21 cellular contexts compared by ENCODE assay signal in the genomic region with DNA sequence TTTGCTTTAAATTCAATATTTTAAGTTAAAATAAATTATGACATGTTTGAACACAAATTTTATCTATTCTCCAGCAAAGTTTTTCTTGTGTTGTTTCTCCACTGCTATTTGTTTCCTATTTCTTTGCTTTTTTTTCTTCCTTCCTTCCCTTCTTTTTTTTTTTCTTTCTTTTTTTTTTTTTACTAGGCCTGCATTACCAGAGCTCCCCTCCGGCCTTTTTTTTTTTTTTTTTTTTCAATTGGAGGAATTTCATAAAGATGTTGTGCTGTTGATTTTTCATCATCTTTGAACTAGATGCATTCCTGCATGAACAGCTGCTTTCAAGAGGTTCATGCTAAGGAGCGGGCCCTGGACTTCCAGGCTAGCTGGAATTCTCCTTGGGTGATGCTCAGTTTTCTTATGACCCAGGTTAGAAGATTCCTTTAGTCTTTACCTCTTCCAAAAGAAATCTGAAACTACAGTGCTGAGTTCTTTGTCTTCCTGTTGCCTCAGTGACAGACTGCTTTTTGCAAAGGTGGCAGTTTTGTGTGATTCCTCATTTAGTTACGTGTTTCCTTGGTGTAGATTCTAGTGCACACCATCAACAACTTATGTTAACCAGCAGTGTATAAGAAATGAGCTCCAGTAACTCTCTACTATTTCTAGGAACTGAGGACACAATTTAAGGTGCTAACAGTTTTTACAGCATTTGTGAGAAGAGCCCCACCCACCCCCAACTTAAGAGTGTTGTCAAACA.
"Had no signal": no experiment of that assay in that cellular context is flagged by ENCODE, and none has a peak within 500 bp of the region (broad histone marks: within the 10 kb centered on the region; RNA-seq: fewer than 3 reads in every experiment).

No MANE protein-coding gene starts in this region.

- H3K9me3 ChIP-seq: prostate gland, upper lobe of left lung had no signal

- H3K9me3 Mint-ChIP-seq: T-helper 2 cell treated with Interferon-gamma antibody and Interleukin-4, amounts not matched to agents 5 μg/mL and 100 μg/mL, for 36 hours had no signal

- H3K4me3 Mint-ChIP-seq: activated CD4-positive, alpha-beta T cell treated with anti-CD3 and anti-CD28 coated beads, Interleukin-2, amount 10 ng/mL, durations not matched to agents 7 days and 5 days; activated naive CD8-positive, alpha-beta T cell treated with anti-CD3 and anti-CD28 coated beads, Interleukin-2, amount 10 ng/mL, durations not matched to agents 7 days and 5 days; naive thymus-derived CD4-positive, alpha-beta T cell; stimulated activated naive CD8-positive, alpha-beta T cell treated with anti-CD3 and anti-CD28 coated beads, Interleukin-15, amount 100 ng/mL, for 72 hours; T-helper 2 cell treated with Interferon-gamma antibody and Interleukin-4, amounts not matched to agents 5 μg/mL and 100 μg/mL, for 36 hours had no signal

- H3K27ac ChIP-seq: left ventricle myocardium inferior, prostate gland, spleen, upper lobe of left lung had no signal

- H3K27me3 ChIP-seq: upper lobe of left lung had no signal

- H3K4me3 ChIP-seq: left ventricle myocardium inferior, prostate gland, spleen, upper lobe of left lung had no signal

- ATAC-seq: naive thymus-derived CD4-positive, alpha-beta T cell; right cardiac atrium; stimulated activated naive CD8-positive, alpha-beta T cell treated with anti-CD3 and anti-CD28 coated beads, Interleukin-15, amount 100 ng/mL, for 72 hours had no signal

- DNase-seq: activated CD4-positive, alpha-beta T cell treated with anti-CD3 and anti-CD28 coated beads, Interleukin-2, amount 10 ng/mL, durations not matched to agents 7 days and 5 days; activated CD4-positive, CD25-positive, alpha-beta regulatory T cell; activated naive CD4-positive, alpha-beta T cell; activated naive CD8-positive, alpha-beta T cell treated with anti-CD3 and anti-CD28 coated beads, Interleukin-2, amount 10 ng/mL, durations not matched to agents 7 days and 5 days; activated T-cell treated with anti-CD3 and anti-CD28 coated beads for 4 hours; aorta; cortex of kidney; effector CD8-positive, alpha-beta T cell; foreskin fibroblast; hypothalamus; kidney; left ventricle myocardium inferior; naive thymus-derived CD4-positive, alpha-beta T cell; nucleus accumbens; right cardiac atrium; spleen; stimulated activated naive CD8-positive, alpha-beta T cell treated with anti-CD3 and anti-CD28 coated beads, Interleukin-15, amount 100 ng/mL, for 72 hours had no signal

- H3K36me3 Mint-ChIP-seq: activated naive CD8-positive, alpha-beta T cell treated with anti-CD3 and anti-CD28 coated beads, Interleukin-2, amount 10 ng/mL, durations not matched to agents 7 days and 5 days had no signal

- H3K4me1 ChIP-seq: prostate gland had no signal

- H3K36me3 ChIP-seq: left ventricle myocardium inferior, prostate gland, spleen, upper lobe of left lung had no signal

- H3K27ac Mint-ChIP-seq: activated CD4-positive, alpha-beta T cell treated with anti-CD3 and anti-CD28 coated beads, Interleukin-2, amount 10 ng/mL, durations not matched to agents 7 days and 5 days; activated naive CD8-positive, alpha-beta T cell treated with anti-CD3 and anti-CD28 coated beads, Interleukin-2, amount 10 ng/mL, durations not matched to agents 7 days and 5 days; stimulated activated naive CD8-positive, alpha-beta T cell treated with anti-CD3 and anti-CD28 coated beads, Interleukin-15, amount 100 ng/mL, for 72 hours; T-helper 2 cell treated with Interferon-gamma antibody and Interleukin-4, amounts not matched to agents 5 μg/mL and 100 μg/mL, for 36 hours had no signal

- FAIRE-seq: endothelial cell of umbilical vein, kidney had no signal
